22 cellular contexts compared by ENCODE assay signal in genomic region chr13:49972709-49973108, GRCh38. TPM values are rescaled to one million over a fixed set of nuclear protein-coding genes. Genes with fewer than 3 reads are reported as not detected.
"Had no signal": no experiment of that assay in that cellular context is flagged by ENCODE, and none has a peak within 500 bp of the region (broad histone marks: within the 10 kb centered on the region; RNA-seq: fewer than 3 reads in every experiment).

No MANE protein-coding gene starts in this region.

- ATAC-seq: activated CD8-positive, alpha-beta memory T cell treated with anti-CD3 and anti-CD28 coated beads, Interleukin-2, amount 10 ng/mL, durations not matched to agents 7 days and 5 days; effector memory CD8-positive, alpha-beta T cell; gastroesophageal sphincter; natural killer cell had no signal

- H3K4me1 ChIP-seq: ascending aorta, esophagus muscularis mucosa, gastroesophageal sphincter had no signal

- H3K27me3 Mint-ChIP-seq: activated CD4-positive, alpha-beta memory T cell treated with anti-CD3 and anti-CD28 coated beads for 36 hours; activated CD8-positive, alpha-beta memory T cell treated with anti-CD3 and anti-CD28 coated beads, Interleukin-2, amount 10 ng/mL, durations not matched to agents 7 days and 5 days; activated naive CD4-positive, alpha-beta T cell treated with anti-CD3 and anti-CD28 coated beads, Interleukin-2, amount 50 U/mL, for 24 hours; effector memory CD8-positive, alpha-beta T cell; progenitor cell of endocrine pancreas; stimulated activated naive CD8-positive, alpha-beta T cell treated with anti-CD3 and anti-CD28 coated beads, Interleukin-15, Interleukin-2, amounts not matched to agents 100 ng/mL and 50 ng/mL, for 24 hours had no signal

- H3K36me3 ChIP-seq: esophagus muscularis mucosa, gastroesophageal sphincter, suprapubic skin, transverse colon had no signal

- H3K4me3 ChIP-seq: ascending aorta, dorsolateral prefrontal cortex, esophagus muscularis mucosa, gastroesophageal sphincter, suprapubic skin, transverse colon had no signal

- H3K4me1 Mint-ChIP-seq: natural killer cell had no signal

- H3K27ac Mint-ChIP-seq: activated CD4-positive, alpha-beta memory T cell treated with anti-CD3 and anti-CD28 coated beads for 36 hours; activated CD8-positive, alpha-beta memory T cell treated with anti-CD3 and anti-CD28 coated beads, Interleukin-2, amount 10 ng/mL, durations not matched to agents 7 days and 5 days; activated naive CD4-positive, alpha-beta T cell treated with anti-CD3 and anti-CD28 coated beads, Interleukin-2, amount 50 U/mL, for 24 hours; activated T-helper 1 cell treated with anti-CD3 and anti-CD28 coated beads, Interleukin-12 subunit alpha, Interleukin-12 subunit beta, Interleukin-2, Interleukin-4 antibody, amounts not matched to agents 30 ng/mL and 10 ng/mL and 1 ng/mL, durations not matched to agents 14 hours and 24 hours and 36 hours; effector memory CD8-positive, alpha-beta T cell; natural killer cell; progenitor cell of endocrine pancreas; stimulated activated naive CD8-positive, alpha-beta T cell treated with anti-CD3 and anti-CD28 coated beads, Interleukin-15, Interleukin-2, amounts not matched to agents 100 ng/mL and 50 ng/mL, for 24 hours had no signal

- H3K4me3 Mint-ChIP-seq: activated CD4-positive, alpha-beta memory T cell treated with anti-CD3 and anti-CD28 coated beads for 36 hours; activated CD8-positive, alpha-beta memory T cell treated with anti-CD3 and anti-CD28 coated beads, Interleukin-2, amount 10 ng/mL, durations not matched to agents 7 days and 5 days; activated naive CD4-positive, alpha-beta T cell treated with anti-CD3 and anti-CD28 coated beads, Interleukin-2, amount 50 U/mL, for 24 hours; activated T-helper 1 cell treated with anti-CD3 and anti-CD28 coated beads, Interleukin-12 subunit alpha, Interleukin-12 subunit beta, Interleukin-2, Interleukin-4 antibody, amounts not matched to agents 30 ng/mL and 10 ng/mL and 1 ng/mL, durations not matched to agents 14 hours and 24 hours and 36 hours; effector memory CD8-positive, alpha-beta T cell; natural killer cell; stimulated activated naive CD8-positive, alpha-beta T cell treated with anti-CD3 and anti-CD28 coated beads, Interleukin-15, Interleukin-2, amounts not matched to agents 100 ng/mL and 50 ng/mL, for 24 hours had no signal

- H3K27ac ChIP-seq: ascending aorta, dorsolateral prefrontal cortex, esophagus muscularis mucosa, gastroesophageal sphincter, suprapubic skin had no signal

- DNase-seq: activated CD4-positive, alpha-beta memory T cell treated with anti-CD3 and anti-CD28 coated beads for 36 hours; activated CD4-positive, alpha-beta T cell treated with anti-CD3 and anti-CD28 coated beads for 48 hours; activated CD8-positive, alpha-beta memory T cell treated with anti-CD3 and anti-CD28 coated beads, Interleukin-2, amount 10 ng/mL, durations not matched to agents 7 days and 5 days; activated gamma-delta T cell; activated T-cell treated with anti-CD3 and anti-CD28 coated beads for 4 hours; central memory CD4-positive, alpha-beta T cell; dorsolateral prefrontal cortex; effector memory CD8-positive, alpha-beta T cell; head of caudate nucleus; hypothalamus; natural killer cell; stimulated activated CD4-positive, alpha-beta T cell treated with anti-CD3 and anti-CD28 coated beads, Interleukin-12 subunit alpha, Interleukin-12 subunit beta, amount 100 ng/mL, for 4 hours; T-helper 1 cell; transverse colon had no signal

- H3K9me3 Mint-ChIP-seq: activated CD4-positive, alpha-beta memory T cell treated with anti-CD3 and anti-CD28 coated beads for 36 hours; activated naive CD4-positive, alpha-beta T cell treated with anti-CD3 and anti-CD28 coated beads, Interleukin-2, amount 50 U/mL, for 24 hours; activated T-helper 1 cell treated with anti-CD3 and anti-CD28 coated beads, Interleukin-12 subunit alpha, Interleukin-12 subunit beta, Interleukin-2, Interleukin-4 antibody, amounts not matched to agents 30 ng/mL and 10 ng/mL and 1 ng/mL, durations not matched to agents 14 hours and 24 hours and 36 hours; effector memory CD8-positive, alpha-beta T cell; natural killer cell; stimulated activated naive CD8-positive, alpha-beta T cell treated with anti-CD3 and anti-CD28 coated beads, Interleukin-15, Interleukin-2, amounts not matched to agents 100 ng/mL and 50 ng/mL, for 24 hours had no signal

- H3K36me3 Mint-ChIP-seq: activated CD4-positive, alpha-beta memory T cell treated with anti-CD3 and anti-CD28 coated beads for 36 hours; activated naive CD4-positive, alpha-beta T cell treated with anti-CD3 and anti-CD28 coated beads, Interleukin-2, amount 50 U/mL, for 24 hours; natural killer cell had no signal

- H3K27me3 ChIP-seq: ascending aorta, dorsolateral prefrontal cortex, esophagus muscularis mucosa, gastroesophageal sphincter, suprapubic skin, transverse colon had no signal

- H3K9me3 ChIP-seq: ascending aorta, esophagus muscularis mucosa, gastroesophageal sphincter, suprapubic skin, transverse colon had no signal

RNA-seq across cellular contexts. Expression of gene KCNRG, which starts 42.5 kb away (rescaled TPM):
- total RNA-seq: activated CD4-positive, alpha-beta memory T cell treated with anti-CD3 and anti-CD28 coated beads for 36 hours had no signal
